8 cellular contexts compared by ENCODE assay signal in the genomic region with DNA sequence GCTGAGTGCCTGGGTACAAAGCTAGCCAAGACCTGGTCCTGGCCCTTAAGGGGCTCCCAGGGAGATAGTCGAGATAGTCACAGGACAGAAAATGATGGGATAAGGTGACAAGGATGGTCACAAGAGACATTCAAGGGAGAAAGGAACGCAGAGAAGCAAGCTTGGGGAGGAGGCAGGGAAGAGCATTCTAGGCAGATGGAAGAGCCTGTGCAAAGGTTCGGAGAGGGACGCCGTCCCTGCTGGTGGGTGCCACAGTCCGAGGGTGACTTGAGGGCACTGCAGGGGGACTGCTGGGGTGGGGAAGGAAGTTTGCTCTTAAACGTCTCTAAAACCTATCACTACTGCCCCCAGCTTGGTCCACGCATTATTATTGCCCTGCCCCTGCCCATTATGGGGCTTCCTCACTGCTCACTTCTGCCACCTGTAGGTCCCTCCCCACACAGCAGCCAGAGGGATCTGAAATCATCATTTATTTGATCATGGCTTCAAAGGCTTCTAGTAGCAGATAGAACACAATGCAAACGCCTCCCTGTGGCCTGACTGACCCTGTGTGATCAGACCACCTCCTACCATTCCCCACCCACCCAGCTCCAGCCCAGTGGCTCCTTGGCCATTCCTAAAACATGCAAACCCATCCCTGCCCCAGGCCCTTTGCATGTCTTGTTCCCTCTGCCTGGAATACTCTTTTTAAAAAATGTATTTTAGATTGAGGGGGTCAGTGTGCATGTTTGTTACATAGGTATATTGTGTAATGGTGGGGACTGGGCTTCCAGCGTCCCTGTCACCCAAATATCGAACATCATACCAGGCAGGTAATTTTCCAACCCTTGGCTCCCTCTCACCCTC.
DNase-seq lines count a peak whose midpoint lies in the region; ATAC-seq and TF ChIP-seq lines count a peak whose summit lies in the region.

No MANE protein-coding gene starts in this region.

- H3K27ac Mint-ChIP-seq in activated CD8-positive, alpha-beta memory T cell treated with anti-CD3 and anti-CD28 coated beads, Interleukin-2, amount 10 ng/mL, durations not matched to agents 7 days and 5 days: no peak overlapping the region

- H3K4me1 Mint-ChIP-seq in activated CD8-positive, alpha-beta memory T cell treated with anti-CD3 and anti-CD28 coated beads, Interleukin-2, amount 10 ng/mL, durations not matched to agents 7 days and 5 days: peaks cover 4% of the 10 kb centered on the region

- TF ChIP-seq CTCF in GM12864 (IDR thresholded peaks at IDR 0.05; ENCODE audit: low read depth, low read length, missing control alignments) (peak; percentile 80), fibroblast of pulmonary artery (IDR thresholded peaks at IDR 0.05; ENCODE audit: low read length, missing control alignments) (peak; percentile 81)

- H3K36me3 Mint-ChIP-seq in activated CD8-positive, alpha-beta memory T cell treated with anti-CD3 and anti-CD28 coated beads, Interleukin-2, amount 10 ng/mL, durations not matched to agents 7 days and 5 days: no peaks in the 10 kb centered on the region

- ATAC-seq in activated CD8-positive, alpha-beta memory T cell treated with anti-CD3 and anti-CD28 coated beads, Interleukin-2, amount 10 ng/mL, durations not matched to agents 7 days and 5 days: peak; percentile 56
- ATAC-seq in HG02840 (IDR thresholded peaks at IDR 0.05; ENCODE audit: low FRiP score, unreplicated experiment) (no peak), HG03378 (IDR thresholded peaks at IDR 0.05; ENCODE audit: unreplicated experiment) (no peak)

- no peak overlapping the region for H3K4me3 ChIP-seq in GM12864 (ENCODE audit: low read depth, low read length)
- H3K4me3 ChIP-seq in fibroblast of pulmonary artery (replicated peaks; ENCODE audit: low read depth, low read length): no peak overlapping the region

- no peak overlapping the region for H3K4me3 Mint-ChIP-seq in activated CD8-positive, alpha-beta memory T cell treated with anti-CD3 and anti-CD28 coated beads, Interleukin-2, amount 10 ng/mL, durations not matched to agents 7 days and 5 days

- DNase-seq in GM12864 (ENCODE audit: low read depth) (no peak), NCI-H1048 (lab: John Stamatoyannopoulos, UW) (peak; percentile 0), fibroblast of pulmonary artery (ENCODE audit: low read depth) (peak; percentile 33), cerebellum (ENCODE audit: low spot score) (no peak)
- peak; percentile 71 for DNase-seq in activated CD8-positive, alpha-beta memory T cell treated with anti-CD3 and anti-CD28 coated beads, Interleukin-2, amount 10 ng/mL, durations not matched to agents 7 days and 5 days
- DNase-seq in stimulated activated CD4-positive, alpha-beta T cell treated with anti-CD3 and anti-CD28 coated beads, Interleukin-4, amount 100 ng/mL, for 1 hour: peak; percentile 56

- H3K27me3 Mint-ChIP-seq in activated CD8-positive, alpha-beta memory T cell treated with anti-CD3 and anti-CD28 coated beads, Interleukin-2, amount 10 ng/mL, durations not matched to agents 7 days and 5 days: peaks cover 3% of the 10 kb centered on the region

- H3K9me3 Mint-ChIP-seq in activated CD8-positive, alpha-beta memory T cell treated with anti-CD3 and anti-CD28 coated beads, Interleukin-2, amount 10 ng/mL, durations not matched to agents 7 days and 5 days (ENCODE audit: low read depth): no peaks in the 10 kb centered on the region

- CTCF ChIA-PET in activated CD8-positive, alpha-beta memory T cell treated with anti-CD3 and anti-CD28 coated beads, Interleukin-2, amount 10 ng/mL, durations not matched to agents 7 days and 5 days (lab: Charles Lee): interaction anchor here (0.7 to 5.8 kb wide), 26 partner anchors 9 to 465 kb away, joined by 3 to 72 read pairs (median 4); a partner anchor contains a TSS

Comparison
In these comparisons a context has a peak if more than half of its experiments do, and no peak if none do; other contexts are left out.
1. DNase-seq: peak in NCI-H1048 (single experiment), activated CD8-positive, alpha-beta memory T cell treated with anti-CD3 and anti-CD28 coated beads, Interleukin-2, amount 10 ng/mL, durations not matched to agents 7 days and 5 days (single experiment), fibroblast of pulmonary artery (single experiment) and stimulated activated CD4-positive, alpha-beta T cell treated with anti-CD3 and anti-CD28 coated beads, Interleukin-4, amount 100 ng/mL, for 1 hour (single experiment); none in GM12864 (single experiment) and cerebellum (single experiment).